Comparison of ENCODE assay signal across 2 cellular contexts in genomic region chr3:49015072-49015471, GRCh38.
TF ChIP-seq lines count a peak whose summit lies in the region.

No MANE protein-coding gene starts in this region.

TF ChIP-seq in GM12891, 5 proteins besides CTCF, POLR2A, EP300 and RAD21:
- TF ChIP-seq POLR2AphosphoS5 (IDR thresholded peaks at IDR 0.05; ENCODE audit: low read depth, low read length) (peak; percentile 16; the same call in 1 of the 2 replicates), TAF1 (IDR thresholded peaks at IDR 0.05; ENCODE audit: low read depth, low read length) (no peak), SPI1 (IDR thresholded peaks at IDR 0.05; ENCODE audit: low read depth, low read length) (no peak)

TF ChIP-seq in K562, 482 proteins besides CTCF, POLR2A, EP300 and RAD21:
- TF ChIP-seq ARID2 (IDR thresholded peaks at IDR 0.05) (no peak), POLR2G (IDR thresholded peaks at IDR 0.05; ENCODE audit: low read depth, low read length) (peak; percentile 69), SUPT5H (IDR thresholded peaks at IDR 0.05) (peak; percentile 46; the same call in 1 of the 2 replicates), JUN (IDR thresholded peaks at IDR 0.05; ENCODE audit: borderline replicate concordance, low read depth, low read length) (no peak), JUN (CRISPR knock-in tag; IDR thresholded peaks at IDR 0.05; ENCODE audit: borderline replicate concordance) (no peak), MEF2D (tag; conservative IDR thresholded peaks at IDR 0.05; ENCODE audit: low read depth) (no peak)
TF ChIP-seq in K562: peak in this region for 2.
